ENCODE assay signal across 8 cellular contexts in genomic region chr2:97619150-97619827, GRCh38. TPM values are rescaled to one million over a fixed set of nuclear protein-coding genes. Genes with fewer than 3 reads are reported as not detected.
DNase-seq lines count a peak whose midpoint lies in the region; ATAC-seq, FAIRE-seq and TF ChIP-seq lines count a peak whose summit lies in the region.
"Not testable (repeated sequence)": the region's sequence is repeated elsewhere in the genome, so short reads cannot be mapped to it uniquely, and the experiment has no call there.

No MANE protein-coding gene starts in this region.

- H4K20me1 ChIP-seq in endothelial cell of umbilical vein (replicated peaks; ENCODE audit: control insufficient read depth, extremely low read depth, insufficient read depth, low read length); keratinocyte (ENCODE audit: control insufficient read depth, extremely low read depth, insufficient read depth, low read length); neural progenitor cell (ENCODE audit: low read depth): not testable (repeated sequence)

- CTCF ChIA-PET in endothelial cell of umbilical vein (lab: Charles Lee), result not testable (repeated sequence)

- dilution Hi-C loops in endothelial cell of umbilical vein (cut with MboI; ENCODE audit: extremely low pct_ligation_motif_present, low sequenced_read_pairs); keratinocyte (cut with MboI; ENCODE audit: extremely low pct_ligation_motif_present, low sequenced_read_pairs): not testable (repeated sequence)

- peak; percentile 65 for FAIRE-seq in endothelial cell of umbilical vein (lab: Jason Lieb, UNC)
- peak; percentile 72 for FAIRE-seq in keratinocyte (lab: Jason Lieb, UNC)

- H3K4me3 Mint-ChIP-seq in activated naive CD8-positive, alpha-beta T cell treated with anti-CD3 and anti-CD28 coated beads, Interleukin-2, amount 50 U/mL, for 24 hours; neural progenitor cell: not testable (repeated sequence)

- ATAC-seq in activated CD4-positive, CD25-positive, alpha-beta regulatory T cell treated with anti-CD3 and anti-CD28 coated beads, Interleukin-2, amount 50 U/mL, for 24 hours, result peak; percentile 71 to 87
- peak; percentile 94 for ATAC-seq in activated naive CD8-positive, alpha-beta T cell treated with anti-CD3 and anti-CD28 coated beads, Interleukin-2, amount 50 U/mL, for 24 hours
- peak; percentile 91 for ATAC-seq in stimulated activated naive CD8-positive, alpha-beta T cell treated with anti-CD3 and anti-CD28 coated beads, Interleukin-15, Interleukin-2, amounts not matched to agents 100 U/mL and 50 U/mL, for 24 hours

- H3K9ac ChIP-seq in endothelial cell of umbilical vein (replicated peaks; ENCODE audit: extremely low read depth, insufficient read depth, low read length); keratinocyte (ENCODE audit: control insufficient read depth, extremely low read depth, insufficient read depth, low read length); neural progenitor cell: not testable (repeated sequence)

- H3K27ac ChIP-seq in endothelial cell of umbilical vein (ENCODE audit: insufficient read depth, low read depth, low read length); keratinocyte (ENCODE audit: control insufficient read depth, insufficient read depth, low read length); neural progenitor cell: not testable (repeated sequence)

- not testable (repeated sequence) for H3K36me3 ChIP-seq in endothelial cell of umbilical vein (ENCODE audit: control insufficient read depth in 2 of 2, extremely low read depth in 1 of 2, insufficient read depth in 2 of 2, low read length in 2 of 2); keratinocyte (ENCODE audit: control insufficient read depth in 2 of 2, extremely low read depth in 1 of 2, insufficient read depth in 2 of 2, low read length in 2 of 2); neural progenitor cell

- not testable (repeated sequence) for TF ChIP-seq CTCF in endothelial cell of umbilical vein (IDR thresholded peaks at IDR 0.05; ENCODE audit: extremely low read depth in 1 of 2, insufficient read depth in 1 of 2, low read depth in 1 of 2, low read length in 2 of 2); keratinocyte (optimal IDR thresholded peaks at IDR 0.05 in 1 of 3, IDR thresholded peaks at IDR 0.05 in 1 of 3, conservative IDR thresholded peaks at IDR 0.05 in 1 of 3; ENCODE audit: extremely low read depth in 1 of 3, insufficient read depth in 2 of 3, low read length in 3 of 3); neural progenitor cell (IDR thresholded peaks at IDR 0.05)

- H2AFZ ChIP-seq in endothelial cell of umbilical vein (ENCODE audit: low read depth, low read length); keratinocyte (ENCODE audit: control insufficient read depth, low read length): not testable (repeated sequence)
- peak overlapping the region; percentile 68 for H2AFZ ChIP-seq in neural progenitor cell (replicated peaks)

- H3K27me3 ChIP-seq in endothelial cell of umbilical vein (ENCODE audit: control insufficient read depth in 2 of 2, insufficient read depth in 2 of 2, low read length in 2 of 2); keratinocyte (ENCODE audit: control insufficient read depth, extremely low read depth, insufficient read depth, low read length); neural progenitor cell: not testable (repeated sequence)

- intact Hi-C loops in endothelial cell of umbilical vein (cut with micrococcal nuclease), result not testable (repeated sequence)

- H3F3A ChIP-seq in neural progenitor cell (ENCODE audit: low read depth), result not testable (repeated sequence)

- TF ChIP-seq POLR2A in endothelial cell of umbilical vein (IDR thresholded peaks at IDR 0.05; ENCODE audit: low read depth, low read length), result not testable (repeated sequence)

- not testable (repeated sequence) for H3K4me1 Mint-ChIP-seq in activated naive CD8-positive, alpha-beta T cell treated with anti-CD3 and anti-CD28 coated beads, Interleukin-2, amount 50 U/mL, for 24 hours; neural progenitor cell

- H3K27me3 Mint-ChIP-seq in activated naive CD8-positive, alpha-beta T cell treated with anti-CD3 and anti-CD28 coated beads, Interleukin-2, amount 50 U/mL, for 24 hours; neural progenitor cell (ENCODE audit: insufficient read depth, low read depth): not testable (repeated sequence)

- not testable (repeated sequence) for H3K4me3 ChIP-seq in endothelial cell of umbilical vein (replicated peaks in 1 of 3; ENCODE audit: insufficient read depth in 1 of 3, low read depth in 1 of 3, low read length in 3 of 3); keratinocyte (ENCODE audit: control insufficient read depth in 2 of 3, extremely low read depth in 1 of 3, insufficient read depth in 2 of 3, low read depth in 1 of 3, low read length in 3 of 3); neural progenitor cell

- H3K36me3 Mint-ChIP-seq in activated naive CD8-positive, alpha-beta T cell treated with anti-CD3 and anti-CD28 coated beads, Interleukin-2, amount 50 U/mL, for 24 hours (ENCODE audit: low read depth); neural progenitor cell: not testable (repeated sequence)

- H3K4me1 ChIP-seq in endothelial cell of umbilical vein (ENCODE audit: control insufficient read depth, extremely low read depth, insufficient read depth, low read length); keratinocyte (ENCODE audit: control insufficient read depth, extremely low read depth, insufficient read depth, low read length); neural progenitor cell: not testable (repeated sequence)

- BruUV-seq in endothelial cell of umbilical vein (replicated peaks; lab: Mats Ljungman, UMichigan), result not testable (repeated sequence)

- not testable (repeated sequence) for H3K9me3 ChIP-seq in endothelial cell of umbilical vein (replicated peaks; ENCODE audit: control insufficient read depth, insufficient read depth, low read length); keratinocyte (ENCODE audit: control insufficient read depth, low read depth, low read length); neural progenitor cell (ENCODE audit: low read depth)

- POLR2A ChIA-PET in endothelial cell of umbilical vein (lab: Charles Lee), result not testable (repeated sequence)

- H3K9me3 Mint-ChIP-seq in activated naive CD8-positive, alpha-beta T cell treated with anti-CD3 and anti-CD28 coated beads, Interleukin-2, amount 50 U/mL, for 24 hours; neural progenitor cell: not testable (repeated sequence)

- not testable (repeated sequence) for H3K27ac Mint-ChIP-seq in activated naive CD8-positive, alpha-beta T cell treated with anti-CD3 and anti-CD28 coated beads, Interleukin-2, amount 50 U/mL, for 24 hours; neural progenitor cell

- DNase-seq in Daoy (ENCODE audit: low read depth) (peak; percentile 63), LHCN-M2 (ENCODE audit: low read depth) (peak; percentile 60), neural progenitor cell (ENCODE audit: low spot score) (peak; percentile 30)
- peak; percentile 3 for DNase-seq in activated naive CD8-positive, alpha-beta T cell treated with anti-CD3 and anti-CD28 coated beads, Interleukin-2, amount 50 U/mL, for 24 hours
- DNase-seq in endothelial cell of umbilical vein (ENCODE audit: low read depth, low spot score); keratinocyte (ENCODE audit: low read depth, low spot score): not testable (repeated sequence)
- peak; percentile 3 for DNase-seq in stimulated activated naive CD8-positive, alpha-beta T cell treated with anti-CD3 and anti-CD28 coated beads, Interleukin-15, Interleukin-2, amounts not matched to agents 100 U/mL and 50 U/mL, for 24 hours

- not testable (repeated sequence) for H3K79me2 ChIP-seq in endothelial cell of umbilical vein (ENCODE audit: control insufficient read depth, insufficient read depth, low read length); keratinocyte (ENCODE audit: control insufficient read depth, insufficient read depth, low read length); neural progenitor cell (ENCODE audit: low read depth)

- not testable (repeated sequence) for H3K9me1 ChIP-seq in endothelial cell of umbilical vein (replicated peaks; ENCODE audit: control insufficient read depth, extremely low read depth, insufficient read depth, low read length); keratinocyte (ENCODE audit: control insufficient read depth, extremely low read depth, insufficient read depth, low read length)

- H3K4me2 ChIP-seq in endothelial cell of umbilical vein (ENCODE audit: insufficient read depth, low read length); keratinocyte (ENCODE audit: control insufficient read depth, extremely low read depth, insufficient read depth, low read depth, low read length); neural progenitor cell: not testable (repeated sequence)

RNA-seq across cellular contexts. Expression of gene COX5B, which starts 26.6 kb away (rescaled TPM):
- 318 and 380 TPM in 2 replicates for total RNA-seq in Daoy (2014; rRNA removed; shearing (Covaris generic))
- 219 and 247 TPM in 2 replicates for total RNA-seq in LHCN-M2 (2014; rRNA removed)
- polyA plus RNA-seq in LHCN-M2 (2012), result 382 TPM
- 159 and 167 TPM in 2 replicates for total RNA-seq in endothelial cell of umbilical vein
- 292 and 329 TPM in 2 replicates for polyA plus RNA-seq in endothelial cell of umbilical vein
- 383 and 430 TPM in 2 replicates for polyA plus RNA-seq in endothelial cell of umbilical vein (2011; cell fraction: cytosol; rRNA removed)
- 128 and 175 TPM in 2 replicates for polyA plus RNA-seq in endothelial cell of umbilical vein (2011; cell fraction: nucleus; rRNA removed)
- polyA plus RNA-seq in endothelial cell of umbilical vein (2012), result 159 and 231 TPM in 2 replicates
- 54.6 and 60.0 TPM in 2 replicates for polyA minus RNA-seq in endothelial cell of umbilical vein
- polyA minus RNA-seq in endothelial cell of umbilical vein (2011; cell fraction: cytosol; rRNA and poly(A)+ RNA removed), result 83.4 TPM
- polyA minus RNA-seq in endothelial cell of umbilical vein (2011; cell fraction: nucleus; rRNA and poly(A)+ RNA removed), result 21.1 and 22.5 TPM in 2 replicates
- polyA plus RNA-seq in keratinocyte, result 256 to 372 TPM (median 311 TPM) in 3 replicates
- polyA plus RNA-seq in keratinocyte (2011; ENCODE audit: low read depth), result 125 TPM
- 207 and 304 TPM in 2 replicates for polyA plus RNA-seq in keratinocyte (2011; cell fraction: cytosol; rRNA removed)
- polyA plus RNA-seq in keratinocyte (2011; cell fraction: nucleus; rRNA removed), result 144 and 154 TPM in 2 replicates
- polyA plus RNA-seq in keratinocyte (2012; ENCODE audit: low replicate concordance), result 252 and 296 TPM in 2 replicates
- polyA minus RNA-seq in keratinocyte, result 27.3 to 60.0 TPM (median 34.5 TPM) in 3 replicates
- 166 TPM for polyA minus RNA-seq in keratinocyte (2011; cell fraction: cytosol; rRNA and poly(A)+ RNA removed)
- 32.2 and 38.5 TPM in 2 replicates for polyA minus RNA-seq in keratinocyte (2011; cell fraction: nucleus; rRNA and poly(A)+ RNA removed)
- total RNA-seq in neural progenitor cell (ENCODE audit: low replicate concordance), result 148 and 181 TPM in 2 replicates

RNA-seq across cellular contexts. Expression of gene ANKRD36B, which starts 29.6 kb away (rescaled TPM):
- total RNA-seq in Daoy (2014; rRNA removed; shearing (Covaris generic)), result 6.1 and 8.6 TPM in 2 replicates
- total RNA-seq in LHCN-M2 (2014; rRNA removed), result 18.7 and 19.8 TPM in 2 replicates
- polyA plus RNA-seq in LHCN-M2 (2012), result 1.4 TPM
- 47.0 and 79.8 TPM in 2 replicates for total RNA-seq in endothelial cell of umbilical vein
- 9.8 and 10.9 TPM in 2 replicates for polyA plus RNA-seq in endothelial cell of umbilical vein
- polyA plus RNA-seq in endothelial cell of umbilical vein (2011; cell fraction: cytosol; rRNA removed), result 3.1 TPM in 2 replicates
- 132 and 194 TPM in 2 replicates for polyA plus RNA-seq in endothelial cell of umbilical vein (2011; cell fraction: nucleus; rRNA removed)
- polyA plus RNA-seq in endothelial cell of umbilical vein (2012), result 12.1 and 15.6 TPM in 2 replicates
- polyA minus RNA-seq in endothelial cell of umbilical vein, result 51.2 and 58.9 TPM in 2 replicates
- polyA minus RNA-seq in endothelial cell of umbilical vein (2011; cell fraction: cytosol; rRNA and poly(A)+ RNA removed), result 8.6 TPM
- polyA minus RNA-seq in endothelial cell of umbilical vein (2011; cell fraction: nucleus; rRNA and poly(A)+ RNA removed), result 206 and 280 TPM in 2 replicates
- polyA plus RNA-seq in keratinocyte, result 6.1 to 11.9 TPM (median 7.6 TPM) in 3 replicates
- polyA plus RNA-seq in keratinocyte (2011; ENCODE audit: low read depth), result 12.2 TPM
- 0.64 and 0.95 TPM in 2 replicates for polyA plus RNA-seq in keratinocyte (2011; cell fraction: cytosol; rRNA removed)
- polyA plus RNA-seq in keratinocyte (2011; cell fraction: nucleus; rRNA removed), result 42.4 and 54.8 TPM in 2 replicates
- polyA plus RNA-seq in keratinocyte (2012; ENCODE audit: low replicate concordance), result 3.4 TPM in 2 replicates
- 8.7 to 43.1 TPM (median 27.9 TPM) in 3 replicates for polyA minus RNA-seq in keratinocyte
- 4.2 TPM for polyA minus RNA-seq in keratinocyte (2011; cell fraction: cytosol; rRNA and poly(A)+ RNA removed)
- 37.7 and 93.9 TPM in 2 replicates for polyA minus RNA-seq in keratinocyte (2011; cell fraction: nucleus; rRNA and poly(A)+ RNA removed)
- total RNA-seq in neural progenitor cell (ENCODE audit: low replicate concordance), result 37.7 and 61.1 TPM in 2 replicates

RNA-seq across cellular contexts. Expression of gene ACTR1B, which starts 44.6 kb away (rescaled TPM):
- 20.1 and 25.8 TPM in 2 replicates for total RNA-seq in Daoy (2014; rRNA removed; shearing (Covaris generic))
- 74.0 and 76.6 TPM in 2 replicates for total RNA-seq in LHCN-M2 (2014; rRNA removed)
- polyA plus RNA-seq in LHCN-M2 (2012), result 88.8 TPM
- total RNA-seq in endothelial cell of umbilical vein, result 49.8 and 50.2 TPM in 2 replicates
- polyA plus RNA-seq in endothelial cell of umbilical vein, result 60.9 and 68.4 TPM in 2 replicates
- 43.1 and 51.6 TPM in 2 replicates for polyA plus RNA-seq in endothelial cell of umbilical vein (2011; cell fraction: cytosol; rRNA removed)
- polyA plus RNA-seq in endothelial cell of umbilical vein (2011; cell fraction: nucleus; rRNA removed), result 101 and 122 TPM in 2 replicates
- polyA plus RNA-seq in endothelial cell of umbilical vein (2012), result 37.3 and 53.6 TPM in 2 replicates
- polyA minus RNA-seq in endothelial cell of umbilical vein, result 43.7 and 49.1 TPM in 2 replicates
- polyA minus RNA-seq in endothelial cell of umbilical vein (2011; cell fraction: cytosol; rRNA and poly(A)+ RNA removed), result 30.0 TPM
- 18.6 and 30.5 TPM in 2 replicates for polyA minus RNA-seq in endothelial cell of umbilical vein (2011; cell fraction: nucleus; rRNA and poly(A)+ RNA removed)
- polyA plus RNA-seq in keratinocyte, result 20.6 to 31.2 TPM (median 30.0 TPM) in 3 replicates
- polyA plus RNA-seq in keratinocyte (2011; ENCODE audit: low read depth), result 28.9 TPM
- 19.2 and 30.0 TPM in 2 replicates for polyA plus RNA-seq in keratinocyte (2011; cell fraction: cytosol; rRNA removed)
- polyA plus RNA-seq in keratinocyte (2011; cell fraction: nucleus; rRNA removed), result 39.5 and 45.8 TPM in 2 replicates
- polyA plus RNA-seq in keratinocyte (2012; ENCODE audit: low replicate concordance), result 29.5 and 31.7 TPM in 2 replicates
- polyA minus RNA-seq in keratinocyte, result 24.5 to 44.3 TPM (median 32.2 TPM) in 3 replicates
- 21.9 TPM for polyA minus RNA-seq in keratinocyte (2011; cell fraction: cytosol; rRNA and poly(A)+ RNA removed)
- polyA minus RNA-seq in keratinocyte (2011; cell fraction: nucleus; rRNA and poly(A)+ RNA removed), result 13.1 and 15.5 TPM in 2 replicates
- 42.9 and 73.2 TPM in 2 replicates for total RNA-seq in neural progenitor cell (ENCODE audit: low replicate concordance)

RNA-seq across cellular contexts. Expression of gene C2orf92, which starts 50.2 kb away (rescaled TPM):
- total RNA-seq in Daoy (2014; rRNA removed; shearing (Covaris generic)), result 0.24 and 4.9 TPM in 2 replicates
- 0.80 and 0.83 TPM in 2 replicates for total RNA-seq in LHCN-M2 (2014; rRNA removed)
- 1.7 TPM for polyA plus RNA-seq in LHCN-M2 (2012)
- total RNA-seq in endothelial cell of umbilical vein, result 4.2 and 7.9 TPM in 2 replicates
- polyA plus RNA-seq in endothelial cell of umbilical vein, result 1.8 and 2.7 TPM in 2 replicates
- 0.35 and 0.95 TPM in 2 replicates for polyA plus RNA-seq in endothelial cell of umbilical vein (2011; cell fraction: cytosol; rRNA removed)
- polyA plus RNA-seq in endothelial cell of umbilical vein (2011; cell fraction: nucleus; rRNA removed), result 23.7 and 28.6 TPM in 2 replicates
- polyA plus RNA-seq in endothelial cell of umbilical vein (2012), result 3.7 and 3.9 TPM in 2 replicates
- polyA minus RNA-seq in endothelial cell of umbilical vein, result 3.3 and 3.6 TPM in 2 replicates
- 4.4 TPM for polyA minus RNA-seq in endothelial cell of umbilical vein (2011; cell fraction: cytosol; rRNA and poly(A)+ RNA removed)
- polyA minus RNA-seq in endothelial cell of umbilical vein (2011; cell fraction: nucleus; rRNA and poly(A)+ RNA removed), result 9.1 and 9.5 TPM in 2 replicates
- polyA plus RNA-seq in keratinocyte, result 0.66 to 1.7 TPM (median 1.6 TPM) in 3 replicates
- 1.1 TPM for polyA plus RNA-seq in keratinocyte (2011; ENCODE audit: low read depth)
- 0.11 and 0.16 TPM in 2 replicates for polyA plus RNA-seq in keratinocyte (2011; cell fraction: cytosol; rRNA removed)
- polyA plus RNA-seq in keratinocyte (2011; cell fraction: nucleus; rRNA removed), result 11.7 and 13.4 TPM in 2 replicates
- 0.45 and 2.0 TPM in 2 replicates for polyA plus RNA-seq in keratinocyte (2012; ENCODE audit: low replicate concordance)
- polyA minus RNA-seq in keratinocyte, result 1.1 to 1.4 TPM in 2 of 3 replicates, not detected in the other
- polyA minus RNA-seq in keratinocyte (2011; cell fraction: cytosol; rRNA and poly(A)+ RNA removed), result not detected
- polyA minus RNA-seq in keratinocyte (2011; cell fraction: nucleus; rRNA and poly(A)+ RNA removed), result 1.8 and 2.0 TPM in 2 replicates
- total RNA-seq in neural progenitor cell (ENCODE audit: low replicate concordance), result 3.3 and 6.2 TPM in 2 replicates
